In the genomic region with DNA sequence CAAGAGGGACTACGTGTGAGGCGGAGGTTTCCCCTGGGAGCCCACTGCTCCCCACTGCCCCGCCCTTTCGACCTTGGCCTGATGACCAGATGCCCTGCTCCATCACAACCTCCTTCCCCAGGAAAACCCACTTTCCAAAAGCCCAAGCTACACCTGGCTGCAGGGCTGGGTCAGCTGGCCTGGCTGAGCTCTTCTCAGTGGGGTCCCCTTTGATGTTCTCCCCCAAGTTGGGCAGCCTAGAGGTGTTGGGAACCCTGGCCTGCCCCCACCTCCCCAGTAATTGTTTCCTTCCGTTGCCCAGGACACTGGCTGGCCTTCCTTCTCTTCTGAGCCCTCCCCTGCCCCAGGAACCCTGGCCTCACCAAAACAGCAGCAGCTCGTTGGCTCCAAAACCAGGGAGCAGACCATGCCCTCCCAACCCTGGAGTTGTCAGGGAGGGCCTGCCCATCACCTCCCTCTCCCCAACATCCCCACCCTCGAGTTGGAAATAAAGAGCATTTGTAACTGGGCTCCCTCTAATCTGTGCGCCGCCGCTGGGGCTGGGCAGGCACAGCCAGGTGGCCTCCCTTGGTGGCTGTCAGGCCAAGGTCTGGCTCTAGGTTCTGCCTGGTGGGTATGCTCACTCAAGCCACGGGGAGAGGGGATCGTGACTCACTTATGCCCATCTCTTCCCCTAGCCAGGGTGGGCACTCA, we compare ENCODE assay signal across 3 cellular contexts.
TF ChIP-seq lines count a peak whose summit lies in the region.

No MANE protein-coding gene starts in this region.

TF ChIP-seq in HCT116, 20 proteins besides CTCF, POLR2A, EP300 and RAD21 (continues in another document):
- TF ChIP-seq CEBPB (IDR thresholded peaks at IDR 0.05; ENCODE audit: low read depth) (no peak), TCF7L2 (IDR thresholded peaks at IDR 0.05; ENCODE audit: borderline replicate concordance, extremely low read depth, insufficient read depth, insufficient read length) (no peak), ZNF274 (IDR thresholded peaks at IDR 0.05; ENCODE audit: low read depth, low read length) (no peak), EZH2phosphoT487 (IDR thresholded peaks at IDR 0.05; ENCODE audit: borderline replicate concordance) (no peak), JUND (IDR thresholded peaks at IDR 0.05) (no peak), SIN3A (IDR thresholded peaks at IDR 0.05; ENCODE audit: low read depth) (no peak), FOSL1 (IDR thresholded peaks at IDR 0.05; ENCODE audit: low read depth) (no peak), SP1 (IDR thresholded peaks at IDR 0.05; ENCODE audit: low read depth) (no peak), CBX3 (IDR thresholded peaks at IDR 0.05; ENCODE audit: low read depth) (no peak), EGR1 (IDR thresholded peaks at IDR 0.05; ENCODE audit: low read depth) (no peak)
- TF ChIP-seq, protein P1, sequence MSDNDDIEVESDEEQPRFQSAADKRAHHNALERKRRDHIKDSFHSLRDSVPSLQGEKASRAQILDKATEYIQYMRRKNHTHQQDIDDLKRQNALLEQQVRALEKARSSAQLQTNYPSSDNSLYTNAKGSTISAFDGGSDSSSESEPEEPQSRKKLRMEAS (IDR thresholded peaks at IDR 0.05) = no peak
- TF ChIP-seq, protein P2, sequence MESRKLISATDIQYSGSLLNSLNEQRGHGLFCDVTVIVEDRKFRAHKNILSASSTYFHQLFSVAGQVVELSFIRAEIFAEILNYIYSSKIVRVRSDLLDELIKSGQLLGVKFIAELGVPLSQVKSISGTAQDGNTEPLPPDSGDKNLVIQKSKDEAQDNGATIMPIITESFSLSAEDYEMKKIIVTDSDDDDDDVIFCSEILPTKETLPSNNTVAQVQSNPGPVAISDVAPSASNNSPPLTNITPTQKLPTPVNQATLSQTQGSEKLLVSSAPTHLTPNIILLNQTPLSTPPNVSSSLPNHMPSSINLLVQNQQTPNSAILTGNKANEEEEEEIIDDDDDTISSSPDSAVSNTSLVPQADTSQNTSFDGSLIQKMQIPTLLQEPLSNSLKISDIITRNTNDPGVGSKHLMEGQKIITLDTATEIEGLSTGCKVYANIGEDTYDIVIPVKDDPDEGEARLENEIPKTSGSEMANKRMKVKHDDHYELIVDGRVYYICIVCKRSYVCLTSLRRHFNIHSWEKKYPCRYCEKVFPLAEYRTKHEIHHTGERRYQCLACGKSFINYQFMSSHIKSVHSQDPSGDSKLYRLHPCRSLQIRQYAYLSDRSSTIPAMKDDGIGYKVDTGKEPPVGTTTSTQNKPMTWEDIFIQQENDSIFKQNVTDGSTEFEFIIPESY (IDR thresholded peaks at IDR 0.05; ENCODE audit: extremely low read depth, insufficient replicate concordance, low read length) = no peak
- TF ChIP-seq, protein P3, sequence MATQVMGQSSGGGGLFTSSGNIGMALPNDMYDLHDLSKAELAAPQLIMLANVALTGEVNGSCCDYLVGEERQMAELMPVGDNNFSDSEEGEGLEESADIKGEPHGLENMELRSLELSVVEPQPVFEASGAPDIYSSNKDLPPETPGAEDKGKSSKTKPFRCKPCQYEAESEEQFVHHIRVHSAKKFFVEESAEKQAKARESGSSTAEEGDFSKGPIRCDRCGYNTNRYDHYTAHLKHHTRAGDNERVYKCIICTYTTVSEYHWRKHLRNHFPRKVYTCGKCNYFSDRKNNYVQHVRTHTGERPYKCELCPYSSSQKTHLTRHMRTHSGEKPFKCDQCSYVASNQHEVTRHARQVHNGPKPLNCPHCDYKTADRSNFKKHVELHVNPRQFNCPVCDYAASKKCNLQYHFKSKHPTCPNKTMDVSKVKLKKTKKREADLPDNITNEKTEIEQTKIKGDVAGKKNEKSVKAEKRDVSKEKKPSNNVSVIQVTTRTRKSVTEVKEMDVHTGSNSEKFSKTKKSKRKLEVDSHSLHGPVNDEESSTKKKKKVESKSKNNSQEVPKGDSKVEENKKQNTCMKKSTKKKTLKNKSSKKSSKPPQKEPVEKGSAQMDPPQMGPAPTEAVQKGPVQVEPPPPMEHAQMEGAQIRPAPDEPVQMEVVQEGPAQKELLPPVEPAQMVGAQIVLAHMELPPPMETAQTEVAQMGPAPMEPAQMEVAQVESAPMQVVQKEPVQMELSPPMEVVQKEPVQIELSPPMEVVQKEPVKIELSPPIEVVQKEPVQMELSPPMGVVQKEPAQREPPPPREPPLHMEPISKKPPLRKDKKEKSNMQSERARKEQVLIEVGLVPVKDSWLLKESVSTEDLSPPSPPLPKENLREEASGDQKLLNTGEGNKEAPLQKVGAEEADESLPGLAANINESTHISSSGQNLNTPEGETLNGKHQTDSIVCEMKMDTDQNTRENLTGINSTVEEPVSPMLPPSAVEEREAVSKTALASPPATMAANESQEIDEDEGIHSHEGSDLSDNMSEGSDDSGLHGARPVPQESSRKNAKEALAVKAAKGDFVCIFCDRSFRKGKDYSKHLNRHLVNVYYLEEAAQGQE (IDR thresholded peaks at IDR 0.05; ENCODE audit: low read depth) = no peak
- TF ChIP-seq, protein P4, sequence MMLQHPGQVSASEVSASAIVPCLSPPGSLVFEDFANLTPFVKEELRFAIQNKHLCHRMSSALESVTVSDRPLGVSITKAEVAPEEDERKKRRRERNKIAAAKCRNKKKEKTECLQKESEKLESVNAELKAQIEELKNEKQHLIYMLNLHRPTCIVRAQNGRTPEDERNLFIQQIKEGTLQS (IDR thresholded peaks at IDR 0.05) = no peak

TF ChIP-seq in H1, 55 proteins besides CTCF, POLR2A, EP300 and RAD21:
- TF ChIP-seq, protein P5, sequence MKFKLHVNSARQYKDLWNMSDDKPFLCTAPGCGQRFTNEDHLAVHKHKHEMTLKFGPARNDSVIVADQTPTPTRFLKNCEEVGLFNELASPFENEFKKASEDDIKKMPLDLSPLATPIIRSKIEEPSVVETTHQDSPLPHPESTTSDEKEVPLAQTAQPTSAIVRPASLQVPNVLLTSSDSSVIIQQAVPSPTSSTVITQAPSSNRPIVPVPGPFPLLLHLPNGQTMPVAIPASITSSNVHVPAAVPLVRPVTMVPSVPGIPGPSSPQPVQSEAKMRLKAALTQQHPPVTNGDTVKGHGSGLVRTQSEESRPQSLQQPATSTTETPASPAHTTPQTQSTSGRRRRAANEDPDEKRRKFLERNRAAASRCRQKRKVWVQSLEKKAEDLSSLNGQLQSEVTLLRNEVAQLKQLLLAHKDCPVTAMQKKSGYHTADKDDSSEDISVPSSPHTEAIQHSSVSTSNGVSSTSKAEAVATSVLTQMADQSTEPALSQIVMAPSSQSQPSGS (IDR thresholded peaks at IDR 0.05; ENCODE audit: low read length) = peak; percentile 73; the same call in 1 of the 2 replicates
- TF ChIP-seq, protein P6, sequence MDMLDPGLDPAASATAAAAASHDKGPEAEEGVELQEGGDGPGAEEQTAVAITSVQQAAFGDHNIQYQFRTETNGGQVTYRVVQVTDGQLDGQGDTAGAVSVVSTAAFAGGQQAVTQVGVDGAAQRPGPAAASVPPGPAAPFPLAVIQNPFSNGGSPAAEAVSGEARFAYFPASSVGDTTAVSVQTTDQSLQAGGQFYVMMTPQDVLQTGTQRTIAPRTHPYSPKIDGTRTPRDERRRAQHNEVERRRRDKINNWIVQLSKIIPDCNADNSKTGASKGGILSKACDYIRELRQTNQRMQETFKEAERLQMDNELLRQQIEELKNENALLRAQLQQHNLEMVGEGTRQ (IDR thresholded peaks at IDR 0.05; ENCODE audit: low read length) = peak; percentile 30; the same call in 1 of the 2 replicates
- no peak for TF ChIP-seq POU5F1 (IDR thresholded peaks at IDR 0.05; ENCODE audit: low read depth, low read length)
- TF ChIP-seq JUN (IDR thresholded peaks at IDR 0.05; ENCODE audit: low read depth, low read length) = no peak
- TF ChIP-seq POLR2AphosphoS5 (IDR thresholded peaks at IDR 0.05; ENCODE audit: low read depth, low read length) = peak; percentile 72; the same call in 1 of the 2 replicates
- TF ChIP-seq, protein P1 (IDR thresholded peaks at IDR 0.05) = no peak
- TF ChIP-seq NRF1 (IDR thresholded peaks at IDR 0.05; ENCODE audit: low read depth, low read length) = no peak
- TF ChIP-seq GTF2F1 (IDR thresholded peaks at IDR 0.05; ENCODE audit: borderline replicate concordance, low read depth, low read length) = no peak
- TF ChIP-seq SUZ12 (IDR thresholded peaks at IDR 0.05; ENCODE audit: low read length) = no peak
- no peak for TF ChIP-seq SIRT6 (IDR thresholded peaks at IDR 0.05; ENCODE audit: low read length)
- no peak for TF ChIP-seq SP1 (IDR thresholded peaks at IDR 0.05; ENCODE audit: low read depth, low read length)
- no peak for TF ChIP-seq RXRA (IDR thresholded peaks at IDR 0.05; ENCODE audit: insufficient read depth, low read depth, low read length)

TF ChIP-seq in SK-N-SH treated with all-trans-retinoic acid at 6 μM for 48 hours, 23 proteins besides CTCF, POLR2A, EP300 and RAD21:
- no peak for TF ChIP-seq ESRRG (CRISPR knock-in tag; IDR thresholded peaks at IDR 0.05)
- TF ChIP-seq, protein P7, sequence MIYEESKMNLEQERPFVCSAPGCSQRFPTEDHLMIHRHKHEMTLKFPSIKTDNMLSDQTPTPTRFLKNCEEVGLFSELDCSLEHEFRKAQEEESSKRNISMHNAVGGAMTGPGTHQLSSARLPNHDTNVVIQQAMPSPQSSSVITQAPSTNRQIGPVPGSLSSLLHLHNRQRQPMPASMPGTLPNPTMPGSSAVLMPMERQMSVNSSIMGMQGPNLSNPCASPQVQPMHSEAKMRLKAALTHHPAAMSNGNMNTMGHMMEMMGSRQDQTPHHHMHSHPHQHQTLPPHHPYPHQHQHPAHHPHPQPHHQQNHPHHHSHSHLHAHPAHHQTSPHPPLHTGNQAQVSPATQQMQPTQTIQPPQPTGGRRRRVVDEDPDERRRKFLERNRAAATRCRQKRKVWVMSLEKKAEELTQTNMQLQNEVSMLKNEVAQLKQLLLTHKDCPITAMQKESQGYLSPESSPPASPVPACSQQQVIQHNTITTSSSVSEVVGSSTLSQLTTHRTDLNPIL (CRISPR knock-in tag; IDR thresholded peaks at IDR 0.05; ENCODE audit: low read depth) = no peak
- no peak for TF ChIP-seq ZNF565 (CRISPR knock-in tag; conservative IDR thresholded peaks at IDR 0.05; ENCODE audit: low read depth)
- TF ChIP-seq GLIS3 (CRISPR knock-in tag; IDR thresholded peaks at IDR 0.05) = no peak
- no peak for TF ChIP-seq TCF4 (CRISPR knock-in tag; IDR thresholded peaks at IDR 0.05; ENCODE audit: borderline replicate concordance)
- TF ChIP-seq, protein P8, sequence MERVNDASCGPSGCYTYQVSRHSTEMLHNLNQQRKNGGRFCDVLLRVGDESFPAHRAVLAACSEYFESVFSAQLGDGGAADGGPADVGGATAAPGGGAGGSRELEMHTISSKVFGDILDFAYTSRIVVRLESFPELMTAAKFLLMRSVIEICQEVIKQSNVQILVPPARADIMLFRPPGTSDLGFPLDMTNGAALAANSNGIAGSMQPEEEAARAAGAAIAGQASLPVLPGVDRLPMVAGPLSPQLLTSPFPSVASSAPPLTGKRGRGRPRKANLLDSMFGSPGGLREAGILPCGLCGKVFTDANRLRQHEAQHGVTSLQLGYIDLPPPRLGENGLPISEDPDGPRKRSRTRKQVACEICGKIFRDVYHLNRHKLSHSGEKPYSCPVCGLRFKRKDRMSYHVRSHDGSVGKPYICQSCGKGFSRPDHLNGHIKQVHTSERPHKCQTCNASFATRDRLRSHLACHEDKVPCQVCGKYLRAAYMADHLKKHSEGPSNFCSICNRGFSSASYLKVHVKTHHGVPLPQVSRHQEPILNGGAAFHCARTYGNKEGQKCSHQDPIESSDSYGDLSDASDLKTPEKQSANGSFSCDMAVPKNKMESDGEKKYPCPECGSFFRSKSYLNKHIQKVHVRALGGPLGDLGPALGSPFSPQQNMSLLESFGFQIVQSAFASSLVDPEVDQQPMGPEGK (CRISPR knock-in tag; IDR thresholded peaks at IDR 0.05; ENCODE audit: borderline replicate concordance) = no peak
- no peak for TF ChIP-seq RARB (CRISPR knock-in tag; IDR thresholded peaks at IDR 0.05)
- TF ChIP-seq, protein P9, sequence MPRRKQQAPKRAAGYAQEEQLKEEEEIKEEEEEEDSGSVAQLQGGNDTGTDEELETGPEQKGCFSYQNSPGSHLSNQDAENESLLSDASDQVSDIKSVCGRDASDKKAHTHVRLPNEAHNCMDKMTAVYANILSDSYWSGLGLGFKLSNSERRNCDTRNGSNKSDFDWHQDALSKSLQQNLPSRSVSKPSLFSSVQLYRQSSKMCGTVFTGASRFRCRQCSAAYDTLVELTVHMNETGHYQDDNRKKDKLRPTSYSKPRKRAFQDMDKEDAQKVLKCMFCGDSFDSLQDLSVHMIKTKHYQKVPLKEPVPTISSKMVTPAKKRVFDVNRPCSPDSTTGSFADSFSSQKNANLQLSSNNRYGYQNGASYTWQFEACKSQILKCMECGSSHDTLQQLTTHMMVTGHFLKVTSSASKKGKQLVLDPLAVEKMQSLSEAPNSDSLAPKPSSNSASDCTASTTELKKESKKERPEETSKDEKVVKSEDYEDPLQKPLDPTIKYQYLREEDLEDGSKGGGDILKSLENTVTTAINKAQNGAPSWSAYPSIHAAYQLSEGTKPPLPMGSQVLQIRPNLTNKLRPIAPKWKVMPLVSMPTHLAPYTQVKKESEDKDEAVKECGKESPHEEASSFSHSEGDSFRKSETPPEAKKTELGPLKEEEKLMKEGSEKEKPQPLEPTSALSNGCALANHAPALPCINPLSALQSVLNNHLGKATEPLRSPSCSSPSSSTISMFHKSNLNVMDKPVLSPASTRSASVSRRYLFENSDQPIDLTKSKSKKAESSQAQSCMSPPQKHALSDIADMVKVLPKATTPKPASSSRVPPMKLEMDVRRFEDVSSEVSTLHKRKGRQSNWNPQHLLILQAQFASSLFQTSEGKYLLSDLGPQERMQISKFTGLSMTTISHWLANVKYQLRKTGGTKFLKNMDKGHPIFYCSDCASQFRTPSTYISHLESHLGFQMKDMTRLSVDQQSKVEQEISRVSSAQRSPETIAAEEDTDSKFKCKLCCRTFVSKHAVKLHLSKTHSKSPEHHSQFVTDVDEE (CRISPR knock-in tag; IDR thresholded peaks at IDR 0.05) = no peak
- no peak for TF ChIP-seq ZC3H10 (CRISPR knock-in tag; IDR thresholded peaks at IDR 0.05)
- TF ChIP-seq, protein P10, sequence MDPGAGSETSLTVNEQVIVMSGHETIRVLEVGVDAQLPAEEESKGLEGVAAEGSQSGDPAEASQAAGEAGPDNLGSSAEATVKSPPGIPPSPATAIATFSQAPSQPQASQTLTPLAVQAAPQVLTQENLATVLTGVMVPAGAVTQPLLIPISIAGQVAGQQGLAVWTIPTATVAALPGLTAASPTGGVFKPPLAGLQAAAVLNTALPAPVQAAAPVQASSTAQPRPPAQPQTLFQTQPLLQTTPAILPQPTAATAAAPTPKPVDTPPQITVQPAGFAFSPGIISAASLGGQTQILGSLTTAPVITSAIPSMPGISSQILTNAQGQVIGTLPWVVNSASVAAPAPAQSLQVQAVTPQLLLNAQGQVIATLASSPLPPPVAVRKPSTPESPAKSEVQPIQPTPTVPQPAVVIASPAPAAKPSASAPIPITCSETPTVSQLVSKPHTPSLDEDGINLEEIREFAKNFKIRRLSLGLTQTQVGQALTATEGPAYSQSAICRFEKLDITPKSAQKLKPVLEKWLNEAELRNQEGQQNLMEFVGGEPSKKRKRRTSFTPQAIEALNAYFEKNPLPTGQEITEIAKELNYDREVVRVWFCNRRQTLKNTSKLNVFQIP (CRISPR knock-in tag; IDR thresholded peaks at IDR 0.05; ENCODE audit: borderline replicate concordance, low read depth) = no peak
